ENCODE assay signal across 22 cellular contexts in genomic region chr12:99598785-99599184, GRCh38. TPM values are rescaled to one million over a fixed set of nuclear protein-coding genes. Genes with fewer than 3 reads are reported as not detected.
DNase-seq lines count a peak whose midpoint lies in the region; ATAC-seq, FAIRE-seq and TF ChIP-seq lines count a peak whose summit lies in the region.
"Had no signal": no experiment of that assay in that cellular context is flagged by ENCODE, and none has a peak within 500 bp of the region (broad histone marks: within the 10 kb centered on the region; RNA-seq: fewer than 3 reads in every experiment).

No MANE protein-coding gene starts in this region.

- FAIRE-seq in HepG2 (lab: Jason Lieb, UNC) (no peak), H1 (lab: Jason Lieb, UNC) (no peak)
- FAIRE-seq: A549, GM12892, GM18507, K562 had no signal

- no peak overlapping the region for H3K56ac ChIP-seq in H1 (replicated peaks; ENCODE audit: insufficient read length, low read depth, low read length)

- 0% methylated on average over 2 of the region's 2 CpGs for WGBS in HepG2 (ENCODE audit: low lambda C conversion rate)
- 47% methylated on average over 2 of the region's 2 CpGs for WGBS in right lobe of liver (ENCODE audit: insufficient coverage, low coverage, low lambda C conversion rate, missing lambda C conversion rate)
- 98% methylated on average over 2 of the region's 2 CpGs; no CpG with 5 or more reads in 1 of the 2 experiments for WGBS in H1 (ENCODE audit: extremely low coverage in 1 of 2, insufficient coverage in 1 of 2, insufficient read length in 1 of 2, insufficient replicate concordance in 2 of 2, low coverage in 1 of 2, low lambda C conversion rate in 2 of 2, missing lambda C conversion rate in 1 of 2), 2 experiments

- no peak overlapping the region for H3K18ac ChIP-seq in H1 (ENCODE audit: extremely low read depth, low read length)

- H2AK5ac ChIP-seq in H1 (ENCODE audit: low read depth, low read length), result no peak overlapping the region

- TF ChIP-seq EP300 in HepG2 (IDR thresholded peaks at IDR 0.05; ENCODE audit: low read depth in 2 of 2, low read length in 2 of 2), result no peak
- no peak for TF ChIP-seq EP300 in HepG2 (CRISPR knock-in tag; IDR thresholded peaks at IDR 0.05; ENCODE audit: borderline replicate concordance)
- TF ChIP-seq EP300 in H1 (IDR thresholded peaks at IDR 0.05; ENCODE audit: borderline replicate concordance in 1 of 2, low read depth in 2 of 2, low read length in 2 of 2), result no peak

- no peaks in the 10 kb centered on the region for H3K79me2 ChIP-seq in HepG2 (ENCODE audit: insufficient read depth, low read length)
- no peaks in the 10 kb centered on the region for H3K79me2 ChIP-seq in Karpas-422 (ENCODE audit: low read length)
- H3K79me2 ChIP-seq in H1 (ENCODE audit: control insufficient read depth in 1 of 2, insufficient read depth in 2 of 2, low read length in 2 of 2), result no peaks in the 10 kb centered on the region

- no peak overlapping the region for H3K4me3 ChIP-seq in HepG2 (replicated peaks in 1 of 3; ENCODE audit: insufficient read depth in 1 of 3, low read depth in 2 of 3, low read length in 3 of 3)
- no peak overlapping the region for H3K4me3 ChIP-seq in right lobe of liver
- H3K4me3 ChIP-seq in Karpas-422 (ENCODE audit: low read length), result no peak overlapping the region
- no peak overlapping the region for H3K4me3 ChIP-seq in H1 (ENCODE audit: extremely low read depth in 1 of 4, insufficient read depth in 2 of 4, low read depth in 3 of 4, low read length in 4 of 4)
- H3K4me3 ChIP-seq: A549, K562 had no signal

- no peak overlapping the region for H4K5ac ChIP-seq in H1 (ENCODE audit: insufficient read length, low read depth, low read length)

- H2BK12ac ChIP-seq in H1 (ENCODE audit: low read depth, low read length), result no peak overlapping the region

- H3K4me2 ChIP-seq in HepG2 (ENCODE audit: low read depth, low read length), result no peak overlapping the region
- H3K4me2 ChIP-seq in Karpas-422 (ENCODE audit: low read depth, low read length, poor library complexity, severe bottlenecking), result peak overlapping the region; percentile 71
- H3K4me2 ChIP-seq in H1 (ENCODE audit: insufficient read depth in 1 of 2, low read depth in 2 of 2, low read length in 2 of 2), result no peak overlapping the region
- H3K4me2 ChIP-seq: A549 had no signal

- H4K8ac ChIP-seq in H1 (ENCODE audit: extremely low read depth, insufficient read depth, low read length), result no peak overlapping the region

- no peak overlapping the region for H2BK15ac ChIP-seq in H1 (ENCODE audit: low read length)

- no peaks in the 10 kb centered on the region for H4K20me1 ChIP-seq in HepG2 (ENCODE audit: insufficient read depth, low read length)
- no peaks in the 10 kb centered on the region for H4K20me1 ChIP-seq in Karpas-422 (ENCODE audit: insufficient read depth, low read depth, low read length)
- H4K20me1 ChIP-seq in H1 (replicated peaks in 1 of 2; ENCODE audit: control insufficient read depth in 1 of 2, insufficient read depth in 2 of 2, low read length in 2 of 2), result no peaks in the 10 kb centered on the region

- CTCF ChIA-PET in HepG2 (lab: Yijun Ruan, JAX; ENCODE audit: low intra/inter-chr PET ratio, low total read pairs), result no interaction called here
- CTCF ChIA-PET in H1 (lab: Charles Lee; ENCODE audit: partially characterized antibody), result interaction anchor here (0.9 to 2.1 kb wide), 7 partner anchors 9 to 211 kb away, joined by 3 to 9 read pairs (median 5); no protein-coding TSS in a partner anchor

- H3K36me3 ChIP-seq in HepG2 (replicated peaks in 1 of 2; ENCODE audit: control insufficient read depth in 1 of 2, insufficient read depth in 2 of 2, low read length in 2 of 2), result no peaks in the 10 kb centered on the region
- H3K36me3 ChIP-seq in right lobe of liver, result no peaks in the 10 kb centered on the region
- no peaks in the 10 kb centered on the region for H3K36me3 ChIP-seq in Karpas-422 (ENCODE audit: insufficient read depth, low read length)
- H3K36me3 ChIP-seq in H1 (ENCODE audit: control insufficient read depth in 2 of 4, insufficient read depth in 4 of 4, low read length in 3 of 4), result no peaks in the 10 kb centered on the region

- in situ Hi-C loops in HepG2 (cut with HindIII; ENCODE audit: extremely low pct_ligation_motif_present, low pct_unique_long_range_greater_than_20kb), result no loop called here

- no peak overlapping the region for H2AFZ ChIP-seq in HepG2 (ENCODE audit: low read length)
- H2AFZ ChIP-seq in Karpas-422 (ENCODE audit: low read length), result no peak overlapping the region
- no peak overlapping the region for H2AFZ ChIP-seq in H1 (ENCODE audit: low read length)

- no peak for ATAC-seq in HepG2
- ATAC-seq in right lobe of liver, result no peak
- ATAC-seq: A549, K562 had no signal

- POLR2A ChIA-PET in HepG2 (lab: Yijun Ruan, JAX), result no interaction called here
- POLR2A ChIA-PET in H1 (lab: Charles Lee; ENCODE audit: partially characterized antibody), result no interaction called here

- H2BK5ac ChIP-seq in H1 (ENCODE audit: low read depth, low read length), result no peak overlapping the region

- no peak for TF ChIP-seq POLR2A in HepG2 (IDR thresholded peaks at IDR 0.05; ENCODE audit: insufficient read depth in 1 of 2, low read depth in 2 of 2, low read length in 2 of 2)
- TF ChIP-seq POLR2A in right lobe of liver (IDR thresholded peaks at IDR 0.05), result no peak
- TF ChIP-seq POLR2A in H1 (IDR thresholded peaks at IDR 0.05; ENCODE audit: control extremely low read depth in 1 of 2, low read depth in 2 of 2, low read length in 2 of 2), result no peak

- H2BK20ac ChIP-seq in H1 (ENCODE audit: low read length), result no peak overlapping the region

- H3K27me3 ChIP-seq in HepG2 (ENCODE audit: control insufficient read depth in 1 of 2, insufficient read depth in 2 of 2, low read length in 2 of 2) (no peaks in the 10 kb centered on the region), right lobe of liver (no peaks in the 10 kb centered on the region), Karpas-422 (ENCODE audit: low read length) (no peaks in the 10 kb centered on the region), H1 (replicated peaks in 1 of 4; ENCODE audit: control insufficient read depth in 3 of 4, extremely low read depth in 1 of 4, insufficient read depth in 3 of 4, low read length in 3 of 4) (peaks cover 0 to 1% (median 0%) of the 10 kb centered on the region in 4 experiments; a peak in 1 of 7 replicates)

- no peaks in the 10 kb centered on the region for H3K4me1 ChIP-seq in HepG2 (ENCODE audit: insufficient read depth, low read length)
- no peaks in the 10 kb centered on the region for H3K4me1 ChIP-seq in right lobe of liver
- H3K4me1 ChIP-seq in Karpas-422 (ENCODE audit: low read length), result peaks cover 75% of the 10 kb centered on the region
- no peaks in the 10 kb centered on the region for H3K4me1 ChIP-seq in H1 (replicated peaks in 1 of 4; ENCODE audit: control insufficient read depth in 3 of 4, insufficient read depth in 4 of 4, low read length in 3 of 4)
- H3K4me1 ChIP-seq: A549 had no signal

- intact Hi-C loops in HepG2 (cut with micrococcal nuclease; ENCODE audit: unreplicated experiment), result no loop called here
- intact Hi-C loops in right lobe of liver (cut with DNase I), result no loop called here

- no peaks in the 10 kb centered on the region for H3K79me1 ChIP-seq in H1 (ENCODE audit: low read depth, low read length)

- no peak overlapping the region for H3K4ac ChIP-seq in H1 (replicated peaks; ENCODE audit: insufficient read length, low read depth, low read length)

- H3K23ac ChIP-seq in H1 (ENCODE audit: insufficient read length), result no peak overlapping the region

- TF ChIP-seq CTCF in HepG2 (CRISPR knock-in tag; IDR thresholded peaks at IDR 0.05) (no peak), right lobe of liver (IDR thresholded peaks at IDR 0.05) (no peak), H1 (IDR thresholded peaks at IDR 0.05; ENCODE audit: control extremely low read depth in 1 of 3, insufficient read depth in 1 of 3, low read depth in 1 of 3, low read length in 3 of 3) (peak in 1 of 3 experiments; percentile 17; a peak in 1 of 4 replicates)

- H3K9me3 ChIP-seq in HepG2 (ENCODE audit: low read length) (no peaks in the 10 kb centered on the region), right lobe of liver (no peaks in the 10 kb centered on the region), Karpas-422 (ENCODE audit: low read length) (no peaks in the 10 kb centered on the region), H1 (ENCODE audit: insufficient read depth in 2 of 2, low read depth in 1 of 2, low read length in 1 of 2) (no peaks in the 10 kb centered on the region)
- H3K9me3 ChIP-seq: A549 had no signal

- no peak overlapping the region for H2BK120ac ChIP-seq in H1 (replicated peaks; ENCODE audit: low read depth, low read length)

- no peak overlapping the region for H3K14ac ChIP-seq in H1 (ENCODE audit: insufficient read length)

- H3K27ac ChIP-seq in HepG2 (ENCODE audit: extremely low read length, insufficient read depth, low read length) (no peak overlapping the region), right lobe of liver (no peak overlapping the region), Karpas-422 (ENCODE audit: low read length) (peak overlapping the region; percentile 98), H1 (ENCODE audit: low read depth, low read length) (no peak overlapping the region)
- H3K27ac ChIP-seq: 22Rv1, A549 had no signal

- H3K9ac ChIP-seq in HepG2 (ENCODE audit: insufficient read depth, low read depth, low read length) (no peak overlapping the region), Karpas-422 (ENCODE audit: low read length) (peak overlapping the region; percentile 64; the same call in 1 of the 2 replicates), H1 (replicated peaks in 1 of 4; ENCODE audit: extremely low read depth in 1 of 4, low read depth in 3 of 4, low read length in 3 of 4) (no peak overlapping the region)

- DNase-seq in HepG2 (ENCODE audit: low spot score) (no peak), right lobe of liver (no peak), Karpas-422 (peak; percentile 53), H1 (ENCODE audit: low read depth in 1 of 2, low spot score in 2 of 2) (no peak), NCI-H345 (lab: John Stamatoyannopoulos, UW) (no peak), NCI-H524 treated with DMSO at 0.1 percent for 48 hours (lab: John Stamatoyannopoulos, UW) (no peak)
- no peak for DNase-seq in stimulated activated CD4-positive, alpha-beta T cell treated with anti-CD3 and anti-CD28 coated beads, Interleukin-4, amount 100 ng/mL, for 24 hours
- DNase-seq: AML-193; CD8-positive, alpha-beta memory T cell; COR-L47; DMS 273 treated with DMSO at 0.1 percent for 48 hours; GDM1; HCEC 1CT had no signal

- BruUV-seq in HepG2 (replicated peaks; lab: Mats Ljungman, UMichigan), result no TSS peak

- H3K23me2 ChIP-seq in H1 (ENCODE audit: low read depth, low read length), result no peaks in the 10 kb centered on the region

- H3K9me2 ChIP-seq in Karpas-422 (replicated peaks; ENCODE audit: insufficient read depth, low read length), result no peaks in the 10 kb centered on the region

- TF ChIP-seq RAD21 in HepG2 (CRISPR knock-in tag; IDR thresholded peaks at IDR 0.05) (no peak), H1 (IDR thresholded peaks at IDR 0.05 in 1 of 2, conservative IDR thresholded peaks at IDR 0.05 in 1 of 2; ENCODE audit: low read depth in 2 of 2, low read length in 2 of 2) (peak; percentile 29 to 32; a peak in 2 of 4 replicates)

- H4K91ac ChIP-seq in H1 (replicated peaks; ENCODE audit: insufficient read length, low read length), result no peak overlapping the region

RNA-seq across cellular contexts. Expression of gene GARIN6, which starts 48.8 kb away (rescaled TPM):
- total RNA-seq in HepG2 (2016; rRNA removed; fragmentation: Illumina TruSeq; extraction: Trizol) (not detected in 2 replicates), right lobe of liver (not detected)
- not detected in 2 replicates for total RNA-seq in HepG2 (2016; cell fraction: cytosol; rRNA removed; fragmentation: Illumina TruSeq; extraction: Trizol; ENCODE audit: low read depth)
- not detected in 2 replicates for total RNA-seq in HepG2 (2016; cell fraction: insoluble cytoplasmic fraction; rRNA removed; fragmentation: Illumina TruSeq; extraction: Trizol)
- not detected in 2 replicates for total RNA-seq in HepG2 (2016; cell fraction: membrane; rRNA removed; fragmentation: Illumina TruSeq; extraction: Trizol)
- total RNA-seq in HepG2 (2016; cell fraction: nucleus; rRNA removed; fragmentation: Illumina TruSeq; extraction: Trizol), result not detected in 2 replicates
- polyA plus RNA-seq in HepG2 (2011; rRNA removed) (not detected in 2 replicates), H1 (2011; rRNA removed) (not detected in 2 replicates)
- polyA plus RNA-seq in HepG2 (2011; cell fraction: cytosol; rRNA removed), result not detected in 2 replicates
- polyA plus RNA-seq in HepG2 (2011; cell fraction: nucleus; rRNA removed), result not detected in 2 replicates
- not detected in 2 replicates for polyA plus RNA-seq in HepG2 (2012)
- not detected in 2 replicates for polyA plus RNA-seq in HepG2 (2016; cell fraction: cytosol; fragmentation: Illumina TruSeq; extraction: Trizol; ENCODE audit: low read depth)
- polyA plus RNA-seq in HepG2 (2016; cell fraction: insoluble cytoplasmic fraction; fragmentation: Illumina TruSeq; extraction: Trizol; ENCODE audit: low read depth), result not detected in 2 replicates
- not detected in 2 replicates for polyA plus RNA-seq in HepG2 (2016; cell fraction: membrane; fragmentation: Illumina TruSeq; extraction: Trizol; ENCODE audit: low read depth)
- polyA plus RNA-seq in HepG2 (2016; cell fraction: nucleus; fragmentation: Illumina TruSeq; extraction: Trizol; ENCODE audit: insufficient read depth, low read depth), result not detected in 2 replicates
- polyA minus RNA-seq in HepG2 (2011; rRNA and poly(A)+ RNA removed; ENCODE audit: low replicate concordance), result not detected in 2 replicates
- not detected in 2 replicates for polyA minus RNA-seq in HepG2 (2011; cell fraction: cytosol; rRNA and poly(A)+ RNA removed)
- polyA minus RNA-seq in HepG2 (2011; cell fraction: nucleus; rRNA and poly(A)+ RNA removed), result not detected in 2 replicates
- total RNA-seq in Karpas-422 (2014; rRNA removed; shearing (Covaris generic); ENCODE audit: low replicate concordance), result not detected in 2 replicates
- not detected in 2 replicates for total RNA-seq in H1 (2021; fragmentation: NEBNext Ultra II Directional; extraction: Animal tissue kit (Norgen Biotek cat#: 25700))
- polyA plus RNA-seq in H1 (2011; cell fraction: cytosol; rRNA removed), result not detected
- polyA plus RNA-seq in H1 (2011; cell fraction: nucleus; rRNA removed), result not detected
- polyA plus RNA-seq in H1 (2012, experiment 1 of 2), result not detected in 4 replicates
- not detected for polyA plus RNA-seq in H1 (2012, experiment 2 of 2)
- polyA plus RNA-seq in H1 (2013, experiment 1 of 2), result not detected
- polyA plus RNA-seq in H1 (2013, experiment 2 of 2), result not detected
- not detected in 2 replicates for polyA minus RNA-seq in H1 (2011; rRNA and poly(A)+ RNA removed)
- not detected for polyA minus RNA-seq in H1 (2011; cell fraction: cytosol; rRNA and poly(A)+ RNA removed)
- not detected for polyA minus RNA-seq in H1 (2011; cell fraction: nucleus; rRNA and poly(A)+ RNA removed)
- total RNA-seq: CD8-positive, alpha-beta memory T cell; Daoy; H4; HT-29; K562 had no signal
- polyA plus RNA-seq: A549; BJ; CD8-positive, alpha-beta memory T cell; K562 had no signal

Comparison
In these comparisons a context has a peak if more than half of its experiments do, and no peak if none do; other contexts are left out.
1. Of the 41 proteins assayed by ChIP-seq in both HepG2 and H1: peak only in HepG2: none; only in H1: RAD21; in both: CEBPB; in neither: 38; mixed calls (peak in some experiments, not most) for 1.